In the genomic region with DNA sequence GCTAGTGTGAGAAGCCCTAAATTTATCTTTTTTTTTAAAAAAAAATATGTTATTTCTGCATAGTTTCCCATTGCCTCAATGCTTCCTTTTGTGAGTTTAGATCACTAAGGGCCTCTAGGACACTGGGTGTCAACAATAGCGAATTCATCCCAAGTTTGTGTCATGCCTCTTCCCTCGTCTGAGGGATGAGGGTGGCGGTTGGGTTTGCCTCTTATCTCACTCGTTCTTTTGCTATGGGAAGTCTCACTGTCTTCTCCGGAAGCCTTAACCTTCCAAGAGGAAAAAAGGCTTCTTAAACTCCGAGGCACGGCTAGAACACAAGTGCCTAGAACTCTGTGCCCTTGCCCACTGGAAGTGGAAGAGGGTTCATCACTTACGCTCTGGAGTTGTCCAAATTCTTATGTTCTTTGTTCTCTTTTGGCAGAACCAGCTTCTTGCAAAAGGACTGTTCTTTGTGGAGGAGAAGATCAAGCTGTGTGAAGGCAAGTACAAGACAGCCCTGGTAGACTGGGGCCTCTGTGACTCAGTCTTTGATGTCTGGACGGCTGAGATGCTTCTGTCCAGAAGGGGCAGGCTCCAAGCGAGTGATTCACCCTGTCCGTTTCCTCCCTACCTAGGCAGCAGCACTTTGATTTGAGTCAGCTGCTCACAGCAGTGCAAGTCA, we compare ENCODE assay signal across 8 cellular contexts.
A peak's percentile ranks its signal among the peaks of the same experiment; 100 is the strongest.
DNase-seq lines count a peak whose midpoint lies in the region; ATAC-seq and TF ChIP-seq lines count a peak whose summit lies in the region.

No MANE protein-coding gene starts in this region.

- intact Hi-C loops in Right ventricle myocardium superior (cut with DNase I) = no loop called here
- intact Hi-C loops in ascending aorta (cut with DNase I) = no loop called here

- H3K4me3 ChIP-seq in WI38 (ENCODE audit: low read depth, low read length) = peak overlapping the region; percentile 32
- no peak overlapping the region for H3K4me3 ChIP-seq in ascending aorta
- H3K4me3 ChIP-seq in WERI-Rb-1 (ENCODE audit: low read depth, low read length) = no peak overlapping the region

- DNase-seq in stimulated activated naive CD4-positive, alpha-beta T cell treated with Interleukin-2 at 50 U/mL for 16 hours (lab: John Stamatoyannopoulos, UW) = peak; percentile 40
- DNase-seq in stimulated activated naive CD4-positive, alpha-beta T cell (lab: John Stamatoyannopoulos, UW) = no peak
- DNase-seq in Right ventricle myocardium superior = peak; percentile 57
- peak; percentile 63 for DNase-seq in stimulated activated CD4-positive, alpha-beta T cell treated with anti-CD3 and anti-CD28 coated beads, Interleukin-1b, Interleukin-23, amount 100 ng/mL, for 48 hours
- no peak for DNase-seq in ascending aorta (ENCODE audit: low spot score in 2 of 2)
- DNase-seq in WERI-Rb-1 = no peak

- H3K27me3 ChIP-seq in ascending aorta (no peaks in the 10 kb centered on the region), WERI-Rb-1 (ENCODE audit: insufficient read depth, low read depth, severe bottlenecking) (no peaks in the 10 kb centered on the region)

- no peak overlapping the region for H3K27ac ChIP-seq in ascending aorta
- H3K27ac ChIP-seq in WERI-Rb-1 = no peak overlapping the region

- no peak for TF ChIP-seq CTCF in WI38 (IDR thresholded peaks at IDR 0.05; ENCODE audit: low read depth, low read length)
- no peak for TF ChIP-seq CTCF in ascending aorta (IDR thresholded peaks at IDR 0.05)
- no peak for TF ChIP-seq CTCF in WERI-Rb-1 (IDR thresholded peaks at IDR 0.05; ENCODE audit: low read depth, low read length)

- no peaks in the 10 kb centered on the region for H3K4me1 ChIP-seq in ascending aorta

- H3K9me3 ChIP-seq in ascending aorta = no peaks in the 10 kb centered on the region
- H3K9me3 ChIP-seq in WERI-Rb-1 (ENCODE audit: severe bottlenecking) = no peaks in the 10 kb centered on the region

- H3K36me3 ChIP-seq in ascending aorta = no peaks in the 10 kb centered on the region
- H3K36me3 ChIP-seq in WERI-Rb-1 = no peaks in the 10 kb centered on the region

- peak; percentile 80 for ATAC-seq in Right ventricle myocardium superior (ENCODE audit: poor library complexity)
- no peak for ATAC-seq in HG03342 (IDR thresholded peaks at IDR 0.05; ENCODE audit: unreplicated experiment)

Comparison
In these comparisons a context has a peak if more than half of its experiments do, and no peak if none do; other contexts are left out.
1. DNase-seq: peak in stimulated activated naive CD4-positive, alpha-beta T cell treated with Interleukin-2 at 50 U/mL for 16 hours (single experiment), Right ventricle myocardium superior (single experiment) and stimulated activated CD4-positive, alpha-beta T cell treated with anti-CD3 and anti-CD28 coated beads, Interleukin-1b, Interleukin-23, amount 100 ng/mL, for 48 hours (single experiment); none in stimulated activated naive CD4-positive, alpha-beta T cell (0 of 6), ascending aorta (0 of 2) and WERI-Rb-1 (single experiment).